Comparison of ENCODE assay signal across 22 cellular contexts in the genomic region with DNA sequence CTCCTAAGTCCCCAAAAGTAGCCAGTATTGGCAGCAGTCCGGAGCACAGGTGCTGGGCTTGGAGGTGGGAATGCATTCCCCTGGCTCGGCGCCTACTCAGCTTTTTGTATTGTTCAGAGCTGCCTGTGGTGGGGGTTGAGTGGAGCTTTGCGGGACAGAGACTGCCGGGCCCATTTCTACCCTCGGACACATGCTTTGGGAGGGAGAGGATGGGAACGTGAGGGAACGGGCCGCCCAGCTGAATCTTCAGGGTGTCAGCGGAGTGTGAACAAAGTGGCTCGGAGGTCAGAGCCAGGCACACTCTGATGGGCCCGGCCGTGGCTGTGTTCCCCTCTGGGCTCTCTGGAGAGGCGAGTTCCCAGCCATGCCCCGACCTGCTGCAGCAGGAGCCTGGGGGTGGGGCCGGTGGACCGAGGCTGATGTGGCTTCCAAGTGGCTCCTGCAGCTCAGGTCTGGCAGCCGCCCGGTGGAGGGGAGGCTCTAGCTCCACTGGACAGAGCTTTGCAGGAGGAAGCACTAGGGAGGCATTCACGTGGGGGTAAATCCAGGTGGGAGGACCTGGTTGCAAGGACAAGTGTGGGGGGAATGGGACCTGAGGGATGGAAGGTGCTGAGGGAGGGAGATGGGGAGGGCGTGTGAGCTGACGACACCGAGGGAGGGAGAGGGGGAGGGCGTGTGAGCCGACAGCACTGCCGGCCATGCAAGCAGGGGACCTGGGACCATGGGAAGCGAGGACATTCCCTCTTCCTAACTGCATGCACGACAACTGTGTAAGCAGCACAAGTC. TPM values are rescaled to one million over a fixed set of nuclear protein-coding genes. Genes with fewer than 3 reads are reported as not detected.
DNase-seq lines count a peak whose midpoint lies in the region; ATAC-seq, FAIRE-seq and TF ChIP-seq lines count a peak whose summit lies in the region.
"Had no signal": no experiment of that assay in that cellular context is flagged by ENCODE, and none has a peak within 500 bp of the region (broad histone marks: within the 10 kb centered on the region; RNA-seq: fewer than 3 reads in every experiment).

No MANE protein-coding gene starts in this region.

- TF ChIP-seq CTCF in heart right ventricle (IDR thresholded peaks at IDR 0.05) (no peak), dorsolateral prefrontal cortex (IDR thresholded peaks at IDR 0.05 in 54 of 56, conservative IDR thresholded peaks at IDR 0.05 in 2 of 56; ENCODE audit: low read depth in 1 of 56, partially characterized antibody in 56 of 56) (no peak), mucosa of descending colon (IDR thresholded peaks at IDR 0.05) (no peak)

- H3K4me3 ChIP-seq in heart right ventricle = no peak overlapping the region
- H3K4me3 ChIP-seq in dorsolateral prefrontal cortex = no peak overlapping the region
- no peak overlapping the region for H3K4me3 ChIP-seq in mucosa of descending colon
- H3K4me3 ChIP-seq in HAP-1 = no peak overlapping the region
- H3K4me3 ChIP-seq: body of pancreas, coronary artery, hepatocyte, psoas muscle had no signal

- ATAC-seq in Right ventricle myocardium superior (ENCODE audit: poor library complexity) (no peak), heart right ventricle (no peak), mucosa of descending colon (no peak)

- H3K9me3 ChIP-seq in heart right ventricle (no peaks in the 10 kb centered on the region), mucosa of descending colon (no peaks in the 10 kb centered on the region), HAP-1 (no peaks in the 10 kb centered on the region)
- H3K9me3 ChIP-seq: body of pancreas, psoas muscle had no signal

- intact Hi-C loops in Right ventricle myocardium superior (cut with DNase I) = loop anchor here (10.0 kb wide), 1 partner anchor 168 kb away; no protein-coding TSS in a partner anchor
- intact Hi-C loops in heart right ventricle (cut with DNase I) = loop anchor here in 2 of 10 donors (10.0 kb wide), 2 partner anchors 168 to 312 kb away; no protein-coding TSS in a partner anchor
- intact Hi-C loops in dorsolateral prefrontal cortex (cut with DNase I) = loop anchor here in 1 of 2 donors (10.0 kb wide), 1 partner anchor 168 kb away; no protein-coding TSS in a partner anchor
- intact Hi-C loops in mucosa of descending colon (cut with DNase I, micrococcal nuclease) = no loop called here

- H3K36me3 ChIP-seq in heart right ventricle (peaks cover 0 to 74% (median 7%) of the 10 kb centered on the region in 9 donors), mucosa of descending colon (ENCODE audit: low read depth) (no peaks in the 10 kb centered on the region), HAP-1 (replicated peaks) (peaks cover 48% of the 10 kb centered on the region)

- H3K27ac ChIP-seq in heart right ventricle (peak overlapping the region in 1 of 10 donors; percentile 92), dorsolateral prefrontal cortex (peak overlapping the region in 15 of 59 donors; percentile 20 to 74 (median 42))
- H3K27ac ChIP-seq: hepatocyte, psoas muscle had no signal

- in situ Hi-C loops in HAP-1 (cut with MboI; ENCODE audit: low sequenced_read_pairs) = no loop called here

- DNase-seq in Right ventricle myocardium superior (peak; percentile 39), heart right ventricle (no peak), dorsolateral prefrontal cortex (peak in 6 of 10 donors; percentile 18 to 79 (median 32)), mucosa of descending colon (peak in 2 of 3 donors; percentile 18 to 57), urothelium cell line (ENCODE audit: low spot score) (no peak), NCI-H1092 treated with DMSO at 0.1 percent for 48 hours (lab: John Stamatoyannopoulos, UW) (no peak), midbrain (lab: John Stamatoyannopoulos, UW) (no peak), HAP-1 (ENCODE audit: low spot score in 2 of 2) (no peak)
- DNase-seq: activated naive CD8-positive, alpha-beta T cell treated with anti-CD3 and anti-CD28 coated beads for 36 hours; activated T-cell treated with anti-CD3 and anti-CD28 coated beads for 4 hours; CD4-positive, alpha-beta memory T cell; mesenchymal stem cell; NCI-H1048; NCI-H2107; NCI-H524; SHP77; stimulated activated CD8-positive, alpha-beta memory T cell treated with anti-CD3 and anti-CD28 coated beads, Interleukin-4, amount 100 ng/mL, for 48 hours had no signal

- peak; percentile 48 for FAIRE-seq in urothelium cell line (lab: Jason Lieb, UNC)
- FAIRE-seq: endothelial cell of umbilical vein had no signal

- 89 to 91% methylated on average over 28 of the region's 28 CpGs for WGBS in heart right ventricle, 2 donors

- H3K27me3 ChIP-seq in heart right ventricle = no peaks in the 10 kb centered on the region
- H3K27me3 ChIP-seq in dorsolateral prefrontal cortex = no peaks in the 10 kb centered on the region
- H3K27me3 ChIP-seq in HAP-1 (ENCODE audit: low read depth) = no peaks in the 10 kb centered on the region
- H3K27me3 ChIP-seq: body of pancreas, hepatocyte had no signal

- H3K4me1 ChIP-seq in heart right ventricle (peaks cover 0 to 46% (median 0%) of the 10 kb centered on the region in 9 donors), mucosa of descending colon (ENCODE audit: low read depth) (no peaks in the 10 kb centered on the region), HAP-1 (no peaks in the 10 kb centered on the region)
- H3K4me1 ChIP-seq: body of pancreas, psoas muscle had no signal

RNA-seq across cellular contexts. Expression of a gene that starts 31.1 kb away (rescaled TPM):
- total RNA-seq in Right ventricle myocardium superior (not detected), heart right ventricle (under 1 TPM in 2 of 10 donors, not detected in 8; 0.18 to 0.19 TPM), dorsolateral prefrontal cortex (under 1 TPM in 10 of 120 experiments, not detected in 110; 0.14 to 0.56 (median 0.19) TPM), mucosa of descending colon (not detected)
- polyA plus RNA-seq in heart right ventricle = under 1 TPM in 1 of 2 donors, not detected in 1; 0.04 TPM
- total RNA-seq: activated naive CD8-positive, alpha-beta T cell treated with anti-CD3 and anti-CD28 coated beads for 36 hours; body of pancreas; CD4-positive, alpha-beta memory T cell; endothelial cell of umbilical vein; hepatocyte; psoas muscle had no signal
- polyA plus RNA-seq: CD4-positive, alpha-beta memory T cell; endothelial cell of umbilical vein; hepatocyte had no signal

RNA-seq across cellular contexts. Expression of a gene that starts 47.4 kb away (rescaled TPM):
- 11.5 TPM for total RNA-seq in Right ventricle myocardium superior
- 10 to 100 TPM in 3 of 10 donors, 1 to 10 TPM in 7; 5.6 to 25.5 (median 8.9) TPM for total RNA-seq in heart right ventricle
- polyA plus RNA-seq in heart right ventricle = 10 to 100 TPM; 14.8 to 23.8 TPM
- total RNA-seq in dorsolateral prefrontal cortex = 10 to 100 TPM; 24.4 to 66.5 (median 41.3) TPM
- total RNA-seq in mucosa of descending colon = 10 to 100 TPM in 2 of 3 donors, 1 to 10 TPM in 1; 6.7 to 27.2 (median 26.0) TPM

Comparison
In these comparisons a context has a peak if more than half of its experiments do, and no peak if none do; other contexts are left out.
1. DNase-seq: peak in Right ventricle myocardium superior (single experiment), dorsolateral prefrontal cortex (6 of 10) and mucosa of descending colon (2 of 3); none in heart right ventricle (0 of 2), urothelium cell line (single experiment), NCI-H1092 treated with DMSO at 0.1 percent for 48 hours (single experiment), midbrain (single experiment) and HAP-1 (0 of 2).